ENCODE assay signal across 8 cellular contexts in the genomic region with DNA sequence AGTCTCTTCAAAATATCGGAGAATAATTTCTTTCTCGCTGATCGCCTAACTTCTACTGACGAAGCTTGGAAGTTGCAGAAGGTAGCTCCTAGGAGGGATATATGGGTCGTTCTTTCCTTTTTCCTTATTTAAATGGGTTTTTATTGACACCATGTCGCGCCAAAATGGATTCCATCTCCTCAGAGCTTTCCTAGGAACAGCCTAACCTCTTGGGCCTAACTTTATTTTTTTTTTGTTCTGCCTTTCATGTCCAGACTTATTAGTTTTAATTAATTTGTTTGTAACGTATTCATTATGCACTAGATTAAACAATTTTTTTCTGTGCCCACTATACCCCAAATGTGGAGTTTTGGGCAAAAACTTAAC.
A peak's percentile ranks its signal among the peaks of the same experiment; 100 is the strongest.
DNase-seq lines count a peak whose midpoint lies in the region; ATAC-seq and TF ChIP-seq lines count a peak whose summit lies in the region.

No MANE protein-coding gene starts in this region.

- no peak for TF ChIP-seq CTCF in NB4 (IDR thresholded peaks at IDR 0.05; ENCODE audit: low read depth, low read length)

- H3K4me1 ChIP-seq in naive thymus-derived CD4-positive, alpha-beta T cell (ENCODE audit: control insufficient read depth in 2 of 2, insufficient read depth in 2 of 2, low read length in 2 of 2), result peaks cover 0 to 12% of the 10 kb centered on the region in 2 donors

- H3K4me3 ChIP-seq in NB4 (ENCODE audit: low read depth, low read length), result peak overlapping the region; percentile 91
- peak overlapping the region; percentile 98 for H3K4me3 ChIP-seq in naive thymus-derived CD4-positive, alpha-beta T cell (ENCODE audit: low read length)

- DNase-seq in NB4 (ENCODE audit: low read depth), result no peak
- DNase-seq in dermis blood vessel endothelial cell, result peak; percentile 21
- no peak for DNase-seq in naive thymus-derived CD4-positive, alpha-beta T cell
- no peak for DNase-seq in SW 1271 (lab: John Stamatoyannopoulos, UW)
- no peak for DNase-seq in anterior cingulate cortex (lab: John Stamatoyannopoulos, UW)
- DNase-seq in midbrain (lab: John Stamatoyannopoulos, UW), result no peak
- DNase-seq in HEK293T (ENCODE audit: extremely low spot score), result no peak

- H3K9me3 ChIP-seq in naive thymus-derived CD4-positive, alpha-beta T cell (ENCODE audit: control insufficient read depth in 2 of 3, low read length in 3 of 3), result no peaks in the 10 kb centered on the region

- H3K36me3 ChIP-seq in naive thymus-derived CD4-positive, alpha-beta T cell (ENCODE audit: control insufficient read depth in 2 of 3, insufficient read depth in 3 of 3, low read length in 3 of 3), result peaks cover 0 to 3% (median 0%) of the 10 kb centered on the region in 3 experiments

- ATAC-seq in GM18502 (IDR thresholded peaks at IDR 0.05; ENCODE audit: poor library complexity, unreplicated experiment), result peak; percentile 13
- ATAC-seq in naive thymus-derived CD4-positive, alpha-beta T cell, result no peak

- POLR2A ChIA-PET in naive thymus-derived CD4-positive, alpha-beta T cell (lab: Charles Lee), result interaction anchor here (0.9 to 1.1 kb wide), 3 partner anchors 32 to 1668 kb away, joined by 4 to 5 read pairs (median 4); no protein-coding TSS in a partner anchor
- POLR2A ChIA-PET in HEK293T (lab: Yijun Ruan, JAX), result interaction anchor here (0.6 to 2.2 kb wide), 6 partner anchors 10 to 486 kb away, joined by 3 to 11 read pairs (median 3); no protein-coding TSS in a partner anchor

- H3K9me3 Mint-ChIP-seq in naive thymus-derived CD4-positive, alpha-beta T cell, result peaks cover 0 to 1% (median 0%) of the 10 kb centered on the region in 11 donors

- peaks cover 0 to 15% (median 4%) of the 10 kb centered on the region in 5 donors for H3K36me3 Mint-ChIP-seq in naive thymus-derived CD4-positive, alpha-beta T cell

- CTCF ChIA-PET in naive thymus-derived CD4-positive, alpha-beta T cell (lab: Charles Lee), result interaction anchor here (0.6 to 0.7 kb wide), 2 partner anchors 13 to 400 kb away, joined by 3 read pairs; no protein-coding TSS in a partner anchor
- CTCF ChIA-PET in HEK293T (lab: Yijun Ruan, JAX), result no interaction called here

- H3K27ac Mint-ChIP-seq in naive thymus-derived CD4-positive, alpha-beta T cell, result peak overlapping the region; percentile 89 to 99 (median 96)

- intact Hi-C loops in naive thymus-derived CD4-positive, alpha-beta T cell (cut with micrococcal nuclease), result loop anchor here (1.0 to 10.0 kb wide), 12 partner anchors 33 to 1670 kb away; partner anchors contain the start of genes CHIC1 (in 2 of the 2), ABCB7 (in 1 of the 2), HDAC8 (in 1 of the 2) and RLIM (in 1 of the 2)

- peaks cover 12 to 56% (median 30%) of the 10 kb centered on the region in 7 donors for H3K4me1 Mint-ChIP-seq in naive thymus-derived CD4-positive, alpha-beta T cell

- no peak for TF ChIP-seq POLR2A in NB4 (IDR thresholded peaks at IDR 0.05; ENCODE audit: extremely low read depth, insufficient read length)

- no peaks in the 10 kb centered on the region for H3K27me3 Mint-ChIP-seq in naive thymus-derived CD4-positive, alpha-beta T cell

- peak overlapping the region; percentile 93 for H3K27ac ChIP-seq in naive thymus-derived CD4-positive, alpha-beta T cell (ENCODE audit: low read depth, low read length)

- peak overlapping the region; percentile 82 to 98 (median 94) for H3K4me3 Mint-ChIP-seq in naive thymus-derived CD4-positive, alpha-beta T cell

- no peaks in the 10 kb centered on the region for H3K27me3 ChIP-seq in naive thymus-derived CD4-positive, alpha-beta T cell (ENCODE audit: control insufficient read depth in 2 of 2, insufficient read depth in 2 of 2, low read length in 2 of 2)

TF ChIP-seq in HEK293T, 16 proteins besides CTCF, POLR2A, EP300 and RAD21:
- TF ChIP-seq CTBP1 (IDR thresholded peaks at IDR 0.05; ENCODE audit: borderline replicate concordance) (no peak), ZNF384 (IDR thresholded peaks at IDR 0.05) (no peak), FOXM1 (IDR thresholded peaks at IDR 0.05; ENCODE audit: borderline replicate concordance) (no peak), LEF1 (IDR thresholded peaks at IDR 0.05; ENCODE audit: borderline replicate concordance) (no peak), TARDBP (IDR thresholded peaks at IDR 0.05) (no peak)
